In genomic region chr6:151544453-151544852, GRCh38 we compare ENCODE assay signal across 1 cellular context.
TF ChIP-seq lines count a peak whose summit lies in the region.

No MANE protein-coding gene starts in this region.

TF ChIP-seq in GM23338, 12 proteins besides CTCF, POLR2A, EP300 and RAD21 (continued from another document):
- no peak for TF ChIP-seq ZNF462 (CRISPR knock-in tag; IDR thresholded peaks at IDR 0.05)
